Comparison of ENCODE assay signal across 11 cellular contexts in the genomic region with DNA sequence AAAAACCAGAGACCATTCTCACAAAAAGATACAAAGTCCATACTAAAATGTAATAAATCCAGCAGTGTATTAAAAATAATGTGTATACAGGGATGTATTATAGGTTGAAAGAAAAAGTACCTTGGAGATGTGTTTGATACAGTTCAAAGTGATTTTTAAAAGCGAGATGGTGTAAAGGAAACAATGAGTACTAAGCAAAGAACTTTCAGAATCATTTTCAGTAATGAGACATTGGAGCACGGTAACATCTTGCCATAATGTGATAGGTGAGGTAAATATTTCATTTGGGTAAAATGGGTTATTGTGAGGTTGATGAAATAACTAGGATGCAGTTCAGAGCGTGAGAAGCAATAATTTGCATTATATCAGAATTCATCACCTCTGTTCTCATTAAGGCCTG. TPM values are rescaled to one million over a fixed set of nuclear protein-coding genes. Genes with fewer than 3 reads are reported as not detected.
DNase-seq lines count a peak whose midpoint lies in the region; ATAC-seq and TF ChIP-seq lines count a peak whose summit lies in the region.
"Had no signal": no experiment of that assay in that cellular context is flagged by ENCODE, and none has a peak within 500 bp of the region (broad histone marks: within the 10 kb centered on the region; RNA-seq: fewer than 3 reads in every experiment).

No MANE protein-coding gene starts in this region.

- CTCF ChIA-PET in activated CD4-positive, alpha-beta memory T cell treated with anti-CD3 and anti-CD28 coated beads, Interleukin-2, amount 10 ng/mL, durations not matched to agents 7 days and 5 days (lab: Charles Lee): interaction anchor here (1.1 to 1.2 kb wide), 2 partner anchors 108 to 162 kb away, joined by 3 read pairs; no protein-coding TSS in a partner anchor

- H3K36me3 Mint-ChIP-seq in natural killer cell treated with Interleukin-12 subunit alpha and Interleukin-12 subunit beta and Interleukin-15 and Interleukin-18, amount 100 ng/mL, for 72 hours: peaks cover 11% of the 10 kb centered on the region
- H3K36me3 Mint-ChIP-seq in natural killer cell: peaks cover 17% of the 10 kb centered on the region
- peaks cover 24% of the 10 kb centered on the region for H3K36me3 Mint-ChIP-seq in activated CD4-positive, alpha-beta memory T cell treated with anti-CD3 and anti-CD28 coated beads, Interleukin-2, amount 10 ng/mL, durations not matched to agents 7 days and 5 days (ENCODE audit: low read depth)

- peak in 1 of 2 donors; percentile 64 for ATAC-seq in natural killer cell treated with Interleukin-12 subunit alpha and Interleukin-12 subunit beta and Interleukin-15 and Interleukin-18, amount 100 ng/mL, for 72 hours
- no peak for ATAC-seq in natural killer cell
- ATAC-seq in HG02610 (IDR thresholded peaks at IDR 0.05; ENCODE audit: unreplicated experiment): peak; percentile 70
- ATAC-seq in HG02763 (IDR thresholded peaks at IDR 0.05; ENCODE audit: unreplicated experiment): no peak
- ATAC-seq in GM19395 (IDR thresholded peaks at IDR 0.05; ENCODE audit: unreplicated experiment): no peak

- H3K27ac Mint-ChIP-seq in natural killer cell treated with Interleukin-12 subunit alpha and Interleukin-12 subunit beta and Interleukin-15 and Interleukin-18, amount 100 ng/mL, for 72 hours: peak overlapping the region; percentile 27 to 55
- no peak overlapping the region for H3K27ac Mint-ChIP-seq in natural killer cell
- peak overlapping the region; percentile 48 for H3K27ac Mint-ChIP-seq in activated CD4-positive, alpha-beta memory T cell treated with anti-CD3 and anti-CD28 coated beads, Interleukin-2, amount 10 ng/mL, durations not matched to agents 7 days and 5 days

- TF ChIP-seq CTCF in natural killer cell (IDR thresholded peaks at IDR 0.05): no peak

- H3K4me3 Mint-ChIP-seq in natural killer cell treated with Interleukin-12 subunit alpha and Interleukin-12 subunit beta and Interleukin-15 and Interleukin-18, amount 100 ng/mL, for 72 hours: peak overlapping the region; percentile 42
- H3K4me3 Mint-ChIP-seq in natural killer cell: no peak overlapping the region
- peak overlapping the region; percentile 11 for H3K4me3 Mint-ChIP-seq in activated CD4-positive, alpha-beta memory T cell treated with anti-CD3 and anti-CD28 coated beads, Interleukin-2, amount 10 ng/mL, durations not matched to agents 7 days and 5 days
- H3K4me3 Mint-ChIP-seq: CD14-positive monocyte had no signal

- intact Hi-C loops in natural killer cell (cut with micrococcal nuclease): no loop called here

- DNase-seq in natural killer cell treated with Interleukin-12 subunit alpha and Interleukin-12 subunit beta and Interleukin-15 and Interleukin-18, amount 100 ng/mL, for 72 hours (ENCODE audit: low spot score): no peak
- DNase-seq in natural killer cell: no peak
- no peak for DNase-seq in activated CD4-positive, alpha-beta memory T cell treated with anti-CD3 and anti-CD28 coated beads, Interleukin-2, amount 10 ng/mL, durations not matched to agents 7 days and 5 days
- no peak for DNase-seq in superior temporal gyrus (ENCODE audit: extremely low spot score)
- DNase-seq in anterior cingulate cortex (lab: John Stamatoyannopoulos, UW): no peak
- DNase-seq: effector memory CD4-positive, alpha-beta T cell; WERI-Rb-1 had no signal

- POLR2A ChIA-PET in activated CD4-positive, alpha-beta memory T cell treated with anti-CD3 and anti-CD28 coated beads, Interleukin-2, amount 10 ng/mL, durations not matched to agents 7 days and 5 days (lab: Charles Lee): interaction anchor here (0.6 to 1.5 kb wide), 2 partner anchors 14 to 27 kb away, joined by 3 read pairs; no protein-coding TSS in a partner anchor

- no peaks in the 10 kb centered on the region for H3K9me3 Mint-ChIP-seq in natural killer cell treated with Interleukin-12 subunit alpha and Interleukin-12 subunit beta and Interleukin-15 and Interleukin-18, amount 100 ng/mL, for 72 hours
- H3K9me3 Mint-ChIP-seq in natural killer cell: no peaks in the 10 kb centered on the region
- H3K9me3 Mint-ChIP-seq in activated CD4-positive, alpha-beta memory T cell treated with anti-CD3 and anti-CD28 coated beads, Interleukin-2, amount 10 ng/mL, durations not matched to agents 7 days and 5 days: no peaks in the 10 kb centered on the region

- peaks cover 5 to 7% of the 10 kb centered on the region in 2 donors for H3K4me1 Mint-ChIP-seq in natural killer cell treated with Interleukin-12 subunit alpha and Interleukin-12 subunit beta and Interleukin-15 and Interleukin-18, amount 100 ng/mL, for 72 hours (ENCODE audit: low read depth in 2 of 2)
- no peaks in the 10 kb centered on the region for H3K4me1 Mint-ChIP-seq in natural killer cell
- H3K4me1 Mint-ChIP-seq in activated CD4-positive, alpha-beta memory T cell treated with anti-CD3 and anti-CD28 coated beads, Interleukin-2, amount 10 ng/mL, durations not matched to agents 7 days and 5 days: peaks cover 16% of the 10 kb centered on the region

- H3K27me3 Mint-ChIP-seq in natural killer cell treated with Interleukin-12 subunit alpha and Interleukin-12 subunit beta and Interleukin-15 and Interleukin-18, amount 100 ng/mL, for 72 hours: no peaks in the 10 kb centered on the region
- no peaks in the 10 kb centered on the region for H3K27me3 Mint-ChIP-seq in natural killer cell (ENCODE audit: low read depth in 2 of 2)
- H3K27me3 Mint-ChIP-seq in activated CD4-positive, alpha-beta memory T cell treated with anti-CD3 and anti-CD28 coated beads, Interleukin-2, amount 10 ng/mL, durations not matched to agents 7 days and 5 days: no peaks in the 10 kb centered on the region

RNA-seq across cellular contexts. Expression of a gene that starts 25.9 kb away (rescaled TPM):
- 100 to 1,000 TPM; 174 to 194 TPM for total RNA-seq in natural killer cell treated with Interleukin-12 subunit alpha and Interleukin-12 subunit beta and Interleukin-15 and Interleukin-18, amount 100 ng/mL, for 72 hours
- 100 to 1,000 TPM; 124 to 199 (median 132) TPM for total RNA-seq in natural killer cell
- total RNA-seq in activated CD4-positive, alpha-beta memory T cell treated with anti-CD3 and anti-CD28 coated beads, Interleukin-2, amount 10 ng/mL, durations not matched to agents 7 days and 5 days: 100 to 1,000 TPM; 172 to 179 TPM

RNA-seq across cellular contexts. Expression of a gene that starts 53.7 kb away (rescaled TPM):
- 10 to 100 TPM in 1 of 2 donors, 1 to 10 TPM in 1; 9.3 to 11.2 TPM for total RNA-seq in natural killer cell treated with Interleukin-12 subunit alpha and Interleukin-12 subunit beta and Interleukin-15 and Interleukin-18, amount 100 ng/mL, for 72 hours
- 10 to 100 TPM; 17.5 to 29.2 (median 18.6) TPM for total RNA-seq in natural killer cell
- 1 to 10 TPM; 9.3 TPM for total RNA-seq in activated CD4-positive, alpha-beta memory T cell treated with anti-CD3 and anti-CD28 coated beads, Interleukin-2, amount 10 ng/mL, durations not matched to agents 7 days and 5 days

Comparison
In these comparisons a context has a peak if more than half of its experiments do, and no peak if none do; other contexts are left out.
1. H3K27ac Mint-ChIP-seq: peak in natural killer cell treated with Interleukin-12 subunit alpha and Interleukin-12 subunit beta and Interleukin-15 and Interleukin-18, amount 100 ng/mL, for 72 hours (2 of 2) and activated CD4-positive, alpha-beta memory T cell treated with anti-CD3 and anti-CD28 coated beads, Interleukin-2, amount 10 ng/mL, durations not matched to agents 7 days and 5 days (single experiment); none in natural killer cell (0 of 2).